In the genomic region with DNA sequence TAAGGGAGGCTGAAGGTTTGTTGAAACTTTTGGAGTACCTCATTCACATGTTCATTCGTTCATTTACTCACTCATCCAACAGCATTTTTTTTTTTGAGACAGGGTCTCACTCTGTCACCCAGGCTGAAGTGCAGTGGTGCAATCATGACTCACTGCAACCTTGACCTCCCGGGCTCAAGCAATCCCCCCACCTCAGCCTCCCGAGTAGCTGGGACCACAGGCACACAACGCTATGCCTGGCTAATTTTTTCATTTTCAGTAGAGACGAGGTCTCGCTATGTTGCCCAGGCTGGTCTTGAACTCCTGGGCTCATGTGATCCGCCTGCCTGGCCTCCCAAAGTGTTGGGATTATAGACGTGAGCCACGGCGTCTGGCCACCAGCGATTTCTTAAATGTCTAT, we compare ENCODE assay signal across 1 cellular context. TPM values are rescaled to one million over a fixed set of nuclear protein-coding genes. Genes with fewer than 3 reads are reported as not detected.
"Had no signal": no experiment of that assay in that cellular context is flagged by ENCODE, and none has a peak within 500 bp of the region (broad histone marks: within the 10 kb centered on the region; RNA-seq: fewer than 3 reads in every experiment).

No MANE protein-coding gene starts in this region.

RNA-seq across cellular contexts. Expression of a gene that starts 15.4 kb away (rescaled TPM):
- total RNA-seq: pulmonary artery endothelial cell had no signal
